ENCODE assay signal across 8 cellular contexts in genomic region chr17:19377602-19378415, GRCh38. TPM values are rescaled to one million over a fixed set of nuclear protein-coding genes. Genes with fewer than 3 reads are reported as not detected.
DNase-seq lines count a peak whose midpoint lies in the region; ATAC-seq and TF ChIP-seq lines count a peak whose summit lies in the region.

No MANE protein-coding gene starts in this region.

- intact Hi-C loops in vagina (cut with DNase I), result loop anchor here (5.0 kb wide), 1 partner anchor 69 kb away; no protein-coding TSS in a partner anchor

- H3K36me3 ChIP-seq in vagina, result peaks cover 0 to 31% of the 10 kb centered on the region in 2 donors

- no peaks in the 10 kb centered on the region for H3K9me3 ChIP-seq in vagina

- peak; percentile 86 for DNase-seq in NCI-H2029 treated with DMSO at 0.1 percent for 48 hours (lab: John Stamatoyannopoulos, UW)
- peak; percentile 99 for DNase-seq in T1000 (lab: John Stamatoyannopoulos, UW)
- DNase-seq in astrocyte of the hippocampus (ENCODE audit: low read depth, low spot score), result peak; percentile 100
- peak; percentile 100 for DNase-seq in hepatic stellate cell (ENCODE audit: low spot score)
- peak; percentile 99 for DNase-seq in putamen (ENCODE audit: low spot score)
- peak; percentile 99 for DNase-seq in vagina (ENCODE audit: extremely low spot score in 2 of 2)

- TF ChIP-seq CTCF in vagina (IDR thresholded peaks at IDR 0.05), result peak in 2 of 3 experiments; percentile 6 to 20

- peak overlapping the region; percentile 94 for H3K27ac ChIP-seq in vagina

- no peaks in the 10 kb centered on the region for H3K27me3 ChIP-seq in vagina

- peaks cover 46% of the 10 kb centered on the region for H3K4me1 ChIP-seq in vagina

- peak in 1 of 2 donors; percentile 54 for TF ChIP-seq POLR2A in vagina (IDR thresholded peaks at IDR 0.05)

- peak; percentile 92 for ATAC-seq in GM18511 (IDR thresholded peaks at IDR 0.05; ENCODE audit: unreplicated experiment)
- peak; percentile 92 for ATAC-seq in HG03025 (IDR thresholded peaks at IDR 0.05; ENCODE audit: low FRiP score, unreplicated experiment)

- H3K4me3 ChIP-seq in vagina, result peak overlapping the region; percentile 85 to 95

RNA-seq across cellular contexts. Expression of gene MAPK7, which starts 0.5 kb away (rescaled TPM):
- 77.3 TPM for total RNA-seq in vagina

RNA-seq across cellular contexts. Expression of gene MFAP4, which starts 9.2 kb away (rescaled TPM):
- total RNA-seq in vagina, result 205 TPM

RNA-seq across cellular contexts. Expression of gene B9D1, which starts 15.3 kb away (rescaled TPM):
- 50.6 TPM for total RNA-seq in vagina

RNA-seq across cellular contexts. Expression of gene RNF112, which starts 33.2 kb away (rescaled TPM):
- total RNA-seq in vagina, result 1.5 TPM

Comparison
In these comparisons a context has a peak if more than half of its experiments do, and no peak if none do; other contexts are left out.
1. Peak in every context shown above with its lines: DNase-seq, ATAC-seq, H3K4me3 ChIP-seq and H3K27ac ChIP-seq.